In genomic region chr5:102911973-102912372, GRCh38 we compare ENCODE assay signal across 13 cellular contexts.
DNase-seq lines count a peak whose midpoint lies in the region; TF ChIP-seq lines count a peak whose summit lies in the region.
"Had no signal": no experiment of that assay in that cellular context is flagged by ENCODE, and none has a peak within 500 bp of the region (broad histone marks: within the 10 kb centered on the region; RNA-seq: fewer than 3 reads in every experiment).

No MANE protein-coding gene starts in this region.

- H3K4me2 ChIP-seq in neural progenitor cell = no peak overlapping the region

- H3K27ac Mint-ChIP-seq in Caco-2 (ENCODE audit: unreplicated experiment) (no peak overlapping the region), neural progenitor cell (no peak overlapping the region)
- H3K27ac Mint-ChIP-seq: stimulated activated naive CD8-positive, alpha-beta T cell treated with anti-CD3 and anti-CD28 coated beads, Interleukin-15, Interleukin-2, amounts not matched to agents 100 ng/mL and 50 ng/mL, for 24 hours had no signal

- peaks cover 38% of the 10 kb centered on the region for H3K79me2 ChIP-seq in neural progenitor cell (ENCODE audit: low read depth)

- H3F3A ChIP-seq in neural progenitor cell (ENCODE audit: low read depth) = no peaks in the 10 kb centered on the region

- no peak overlapping the region for H3K27ac ChIP-seq in neural progenitor cell

- POLR2A ChIA-PET in Caco-2 (lab: Charles Lee) = no interaction called here

- H3K36me3 Mint-ChIP-seq in Caco-2 (ENCODE audit: insufficient read depth, unreplicated experiment) (no peaks in the 10 kb centered on the region), neural progenitor cell (peaks cover 18% of the 10 kb centered on the region)

- no peaks in the 10 kb centered on the region for H3K27me3 ChIP-seq in Caco-2 (replicated peaks; ENCODE audit: control insufficient read depth, insufficient read depth, low read length)
- H3K27me3 ChIP-seq in neural progenitor cell = no peaks in the 10 kb centered on the region

- no peak overlapping the region for H2AFZ ChIP-seq in neural progenitor cell (replicated peaks)

- H3K27me3 Mint-ChIP-seq in Caco-2 (ENCODE audit: insufficient read depth, unreplicated experiment) (no peaks in the 10 kb centered on the region), neural progenitor cell (ENCODE audit: insufficient read depth, low read depth) (peaks cover 4% of the 10 kb centered on the region)
- H3K27me3 Mint-ChIP-seq: stimulated activated naive CD8-positive, alpha-beta T cell treated with anti-CD3 and anti-CD28 coated beads, Interleukin-15, Interleukin-2, amounts not matched to agents 100 ng/mL and 50 ng/mL, for 24 hours had no signal

- CTCF ChIA-PET in Caco-2 (lab: Charles Lee) = no interaction called here

- intact Hi-C loops in Caco-2 (cut with micrococcal nuclease; ENCODE audit: unreplicated experiment) = no loop called here

- H3K4me1 Mint-ChIP-seq in Caco-2 (ENCODE audit: low read depth, unreplicated experiment) = peaks cover 6% of the 10 kb centered on the region
- peaks cover 22% of the 10 kb centered on the region for H3K4me1 Mint-ChIP-seq in neural progenitor cell

- TF ChIP-seq CTCF in AG10803 (conservative IDR thresholded peaks at IDR 0.05; ENCODE audit: low read length) (no peak), Caco-2 (IDR thresholded peaks at IDR 0.05; ENCODE audit: insufficient read depth in 1 of 2, low read depth in 1 of 2, low read length in 1 of 2, severe bottlenecking in 1 of 2, unreplicated experiment in 1 of 2) (no peak), neural progenitor cell (IDR thresholded peaks at IDR 0.05) (no peak)

- H3K4me1 ChIP-seq in Caco-2 (no peaks in the 10 kb centered on the region), neural progenitor cell (peaks cover 19% of the 10 kb centered on the region)

- H3K4me3 ChIP-seq in AG10803 (ENCODE audit: low read length) = no peak overlapping the region
- no peak overlapping the region for H3K4me3 ChIP-seq in Caco-2 (ENCODE audit: low read depth, low read length)
- no peak overlapping the region for H3K4me3 ChIP-seq in neural progenitor cell

- 0 out of 2 replicates have a peak, but pooled peaks cover under 1% of the 10 kb centered on the region for H3K9me3 ChIP-seq in Caco-2
- H3K9me3 ChIP-seq in neural progenitor cell (ENCODE audit: low read depth) = no peaks in the 10 kb centered on the region

- H3K9ac ChIP-seq in neural progenitor cell = no peak overlapping the region

- DNase-seq in AG10803 (ENCODE audit: low read depth) (peak; percentile 77), NCI-H226 (peak; percentile 78), dermis blood vessel endothelial cell (peak; percentile 89), myocyte (ENCODE audit: low read depth) (peak; percentile 56), Caco-2 (no peak), DMS153 treated with DMSO at 0.1 percent for 48 hours (lab: John Stamatoyannopoulos, UW; ENCODE audit: unreplicated experiment) (no peak), neural progenitor cell (ENCODE audit: low spot score) (no peak), NCI-H2107 (lab: John Stamatoyannopoulos, UW) (no peak)
- DNase-seq: amygdala; mesendoderm; NCI-H526 treated with DMSO at 0.1 percent for 48 hours; stimulated activated CD4-positive, alpha-beta T cell treated with anti-CD3 and anti-CD28 coated beads, Interleukin-12 subunit alpha, Interleukin-12 subunit beta, amount 100 ng/mL, for 4 hours had no signal

- H3K9me3 Mint-ChIP-seq in Caco-2 (ENCODE audit: unreplicated experiment) = no peaks in the 10 kb centered on the region
- peaks cover 4% of the 10 kb centered on the region for H3K9me3 Mint-ChIP-seq in neural progenitor cell
- H3K9me3 Mint-ChIP-seq: stimulated activated naive CD8-positive, alpha-beta T cell treated with anti-CD3 and anti-CD28 coated beads, Interleukin-15, Interleukin-2, amounts not matched to agents 100 ng/mL and 50 ng/mL, for 24 hours had no signal

- H3K4me3 Mint-ChIP-seq in Caco-2 (ENCODE audit: unreplicated experiment) = no peak overlapping the region
- H3K4me3 Mint-ChIP-seq in neural progenitor cell = no peak overlapping the region
- H3K4me3 Mint-ChIP-seq: stimulated activated naive CD8-positive, alpha-beta T cell treated with anti-CD3 and anti-CD28 coated beads, Interleukin-15, Interleukin-2, amounts not matched to agents 100 ng/mL and 50 ng/mL, for 24 hours had no signal

- H3K36me3 ChIP-seq in Caco-2 (ENCODE audit: control insufficient read depth, insufficient read depth, low read length) = no peaks in the 10 kb centered on the region
- no peaks in the 10 kb centered on the region for H3K36me3 ChIP-seq in neural progenitor cell

- no peaks in the 10 kb centered on the region for H4K20me1 ChIP-seq in neural progenitor cell (ENCODE audit: low read depth)

- no TSS peak for BruUV-seq in Caco-2 (replicated peaks; lab: Mats Ljungman, UMichigan)

Comparison
In these comparisons a context has a peak if more than half of its experiments do, and no peak if none do; other contexts are left out.
1. DNase-seq: peak in AG10803 (single experiment), NCI-H226 (single experiment), dermis blood vessel endothelial cell (single experiment) and myocyte (single experiment); none in Caco-2 (0 of 2), DMS153 treated with DMSO at 0.1 percent for 48 hours (single experiment), neural progenitor cell (single experiment) and NCI-H2107 (single experiment).